Comparison of ENCODE assay signal across 17 cellular contexts in the genomic region with DNA sequence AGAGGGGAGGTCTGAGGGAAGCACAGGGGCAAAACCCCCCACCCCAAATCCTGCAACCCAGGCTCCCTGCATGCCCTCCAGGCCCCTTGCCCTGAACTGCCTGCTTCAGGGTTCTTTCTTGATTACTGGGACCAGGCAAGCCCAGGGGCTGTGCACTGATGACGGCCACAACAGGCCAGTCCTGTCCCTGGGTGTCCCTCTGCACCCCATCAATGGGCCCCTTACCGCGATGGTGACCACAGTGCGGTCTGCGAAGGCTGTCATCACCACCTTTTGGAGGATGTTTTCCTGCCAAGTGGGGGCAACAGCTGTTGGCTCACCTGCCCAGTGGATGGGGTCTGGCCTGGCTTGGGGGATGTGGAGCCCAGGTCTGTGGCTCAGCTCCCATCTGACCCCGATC. TPM values are rescaled to one million over a fixed set of nuclear protein-coding genes. Genes with fewer than 3 reads are reported as not detected.
DNase-seq lines count a peak whose midpoint lies in the region; ATAC-seq and TF ChIP-seq lines count a peak whose summit lies in the region.
"Had no signal": no experiment of that assay in that cellular context is flagged by ENCODE, and none has a peak within 500 bp of the region (broad histone marks: within the 10 kb centered on the region; RNA-seq: fewer than 3 reads in every experiment).

No MANE protein-coding gene starts in this region.

- peaks cover 21% of the 10 kb centered on the region for H3K27me3 Mint-ChIP-seq in chondrocyte (ENCODE audit: low read depth)
- H3K27me3 Mint-ChIP-seq in CD4-positive, alpha-beta memory T cell, result peaks cover 0 to 2% of the 10 kb centered on the region in 2 donors

- POLR2A ChIA-PET in GM10248 (lab: Yijun Ruan, JAX), result no interaction called here
- POLR2A ChIA-PET in CD4-positive, alpha-beta memory T cell (lab: Charles Lee; ENCODE audit: partially characterized antibody), result no interaction called here

- no peak overlapping the region for H3K27ac ChIP-seq in CD4-positive, alpha-beta memory T cell (ENCODE audit: low read depth, low read length)

- peaks cover 5% of the 10 kb centered on the region for H3K4me1 ChIP-seq in CD4-positive, alpha-beta memory T cell (ENCODE audit: insufficient read depth, low read length)

- no peaks in the 10 kb centered on the region for H3K36me3 Mint-ChIP-seq in chondrocyte (ENCODE audit: low read depth)
- no peaks in the 10 kb centered on the region for H3K36me3 Mint-ChIP-seq in CD4-positive, alpha-beta memory T cell
- H3K36me3 Mint-ChIP-seq: CD8-positive, alpha-beta T cell had no signal

- DNase-seq in GM10248 (ENCODE audit: extremely low spot score), result peak; percentile 7
- DNase-seq in GM13976 (ENCODE audit: low spot score), result peak; percentile 11
- peak; percentile 76 for DNase-seq in chondrocyte (ENCODE audit: low spot score)
- peak; percentile 80 for DNase-seq in posterior vena cava (ENCODE audit: low spot score)
- no peak for DNase-seq in COLO829 (ENCODE audit: low spot score)
- DNase-seq in DMS 273 treated with DMSO at 0.1 percent for 48 hours (lab: John Stamatoyannopoulos, UW), result no peak
- no peak for DNase-seq in CD4-positive, alpha-beta memory T cell
- DNase-seq: C1 segment of cervical spinal cord; CD8-positive, alpha-beta T cell; DMS53; DMS79 treated with DMSO at 0.1 percent for 48 hours; GF-D8; HCEC 1CT had no signal

- peaks cover 2% of the 10 kb centered on the region for H3K4me1 Mint-ChIP-seq in chondrocyte (ENCODE audit: low read depth)
- peaks cover 0 to 8% (median 3%) of the 10 kb centered on the region in 4 donors for H3K4me1 Mint-ChIP-seq in CD4-positive, alpha-beta memory T cell

- H3K9me3 ChIP-seq in CD4-positive, alpha-beta memory T cell (ENCODE audit: control insufficient read depth in 1 of 2, low read length in 2 of 2), result no peaks in the 10 kb centered on the region

- H3K4me3 Mint-ChIP-seq in chondrocyte (ENCODE audit: unreplicated experiment), result no peak overlapping the region
- H3K4me3 Mint-ChIP-seq in CD4-positive, alpha-beta memory T cell, result no peak overlapping the region
- H3K4me3 Mint-ChIP-seq: CD8-positive, alpha-beta T cell; GM23338 had no signal

- TF ChIP-seq CTCF in GM10248 (IDR thresholded peaks at IDR 0.05; ENCODE audit: control extremely low read depth, extremely low read depth, low read depth, missing control alignments) (no peak), GM13976 (IDR thresholded peaks at IDR 0.05; ENCODE audit: borderline replicate concordance, control extremely low read depth, extremely low read depth, insufficient read depth, missing control alignments) (no peak), chondrocyte (IDR thresholded peaks at IDR 0.05) (no peak)

- no peaks in the 10 kb centered on the region for H3K36me3 ChIP-seq in CD4-positive, alpha-beta memory T cell (ENCODE audit: insufficient read depth, low read length)

- CTCF ChIA-PET in GM10248 (lab: Yijun Ruan, JAX), result interaction anchor here (1.0 to 3.8 kb wide), 4 partner anchors 9 to 135 kb away, joined by 3 to 22 read pairs (median 3); no protein-coding TSS in a partner anchor
- CTCF ChIA-PET in CD4-positive, alpha-beta memory T cell (lab: Charles Lee; ENCODE audit: partially characterized antibody), result interaction anchor here (1.4 kb wide), 1 partner anchor 10 kb away, joined by 6 read pairs; no protein-coding TSS in a partner anchor

- in situ Hi-C loops in GM13976 (cut with MboI; ENCODE audit: low sequenced_read_pairs, unreplicated experiment), result loop anchor here (5.0 kb wide), 1 partner anchor 109 kb away; no protein-coding TSS in a partner anchor

- no peak for ATAC-seq in HG03097 (IDR thresholded peaks at IDR 0.05; ENCODE audit: low FRiP score, unreplicated experiment)
- ATAC-seq: CD8-positive, alpha-beta T cell; GM23338 had no signal

- no peaks in the 10 kb centered on the region for H3K9me3 Mint-ChIP-seq in chondrocyte (ENCODE audit: low read depth)
- H3K9me3 Mint-ChIP-seq in CD4-positive, alpha-beta memory T cell, result no peaks in the 10 kb centered on the region
- H3K9me3 Mint-ChIP-seq: CD8-positive, alpha-beta T cell; GM23338 had no signal

- intact Hi-C loops in posterior vena cava (cut with DNase I), result no loop called here
- intact Hi-C loops in CD4-positive, alpha-beta memory T cell (cut with micrococcal nuclease), result no loop called here

- no peak overlapping the region for H3K4me3 ChIP-seq in CD4-positive, alpha-beta memory T cell (ENCODE audit: low read length in 2 of 2)
- H3K4me3 ChIP-seq: GM23338 had no signal

- no peaks in the 10 kb centered on the region for H3K27me3 ChIP-seq in CD4-positive, alpha-beta memory T cell (ENCODE audit: insufficient read depth, low read length)

- H3K27ac Mint-ChIP-seq in chondrocyte (ENCODE audit: unreplicated experiment), result no peak overlapping the region
- H3K27ac Mint-ChIP-seq in CD4-positive, alpha-beta memory T cell, result no peak overlapping the region
- H3K27ac Mint-ChIP-seq: CD8-positive, alpha-beta T cell; GM23338 had no signal

RNA-seq across cellular contexts. Expression of gene KCNJ11, which starts 5.0 kb away (rescaled TPM):
- not detected in 3 replicates for total RNA-seq in chondrocyte
- total RNA-seq in posterior vena cava, result 1 to 10 TPM in 1 of 2 donors, under 1 TPM in 1; 0.56 to 1.3 TPM
- total RNA-seq in CD4-positive, alpha-beta memory T cell, result not detected
- under 1 TPM in 1 of 2 donors, not detected in 1; 0.24 TPM for polyA plus RNA-seq in CD4-positive, alpha-beta memory T cell
- total RNA-seq: Daoy had no signal
- polyA plus RNA-seq: BJ had no signal

RNA-seq across cellular contexts. Expression of gene NCR3LG1, which starts 41.9 kb away (rescaled TPM):
- total RNA-seq in chondrocyte, result 7.5 to 9.4 TPM (median 7.9 TPM) in 3 replicates
- total RNA-seq in posterior vena cava, result 1 to 10 TPM; 2.5 to 2.9 TPM
- 1 to 10 TPM; 3.1 to 3.4 TPM for total RNA-seq in CD4-positive, alpha-beta memory T cell
- polyA plus RNA-seq in CD4-positive, alpha-beta memory T cell, result under 1 TPM in 1 of 2 donors, not detected in 1; 0.30 TPM

Comparison
In these comparisons a context has a peak if more than half of its experiments do, and no peak if none do; other contexts are left out.
1. DNase-seq: peak in GM10248 (single experiment), GM13976 (single experiment), chondrocyte (single experiment) and posterior vena cava (single experiment); none in COLO829 (single experiment), DMS 273 treated with DMSO at 0.1 percent for 48 hours (single experiment) and CD4-positive, alpha-beta memory T cell (0 of 5).